Comparison of ENCODE assay signal across 8 cellular contexts in genomic region chr5:5492087-5492933, GRCh38.
DNase-seq lines count a peak whose midpoint lies in the region; ATAC-seq and TF ChIP-seq lines count a peak whose summit lies in the region.

No MANE protein-coding gene starts in this region.

- no peaks in the 10 kb centered on the region for H4K20me1 ChIP-seq in BLaER1

- no peaks in the 10 kb centered on the region for H3K27me3 ChIP-seq in BLaER1

- peak overlapping the region; percentile 46 for H3K4me3 Mint-ChIP-seq in activated T-helper 17 cell treated with anti-CD3 and anti-CD28 coated beads, Interleukin-2, amount 50 U/mL, for 72 hours

- H3K4me3 ChIP-seq in BLaER1 = no peak overlapping the region

- no peaks in the 10 kb centered on the region for H3K9me3 ChIP-seq in BLaER1

- no peaks in the 10 kb centered on the region for H3K27me3 Mint-ChIP-seq in activated T-helper 17 cell treated with anti-CD3 and anti-CD28 coated beads, Interleukin-2, amount 50 U/mL, for 72 hours

- H3K9ac ChIP-seq in BLaER1 = no peak overlapping the region

- peak overlapping the region; percentile 57 for H3K4me2 ChIP-seq in BLaER1

- no peak for TF ChIP-seq POLR2A in GM18505 (IDR thresholded peaks at IDR 0.05; ENCODE audit: borderline replicate concordance, extremely low read depth, insufficient read depth, insufficient read length)

- no peak overlapping the region for H3K27ac ChIP-seq in BLaER1

- peaks cover 7% of the 10 kb centered on the region for H3K4me1 Mint-ChIP-seq in activated T-helper 17 cell treated with anti-CD3 and anti-CD28 coated beads, Interleukin-2, amount 50 U/mL, for 72 hours

- H3K36me3 ChIP-seq in BLaER1 = peaks cover 32% of the 10 kb centered on the region

- H3K27ac Mint-ChIP-seq in activated T-helper 17 cell treated with anti-CD3 and anti-CD28 coated beads, Interleukin-2, amount 50 U/mL, for 72 hours = peak overlapping the region; percentile 89

- peaks cover 9% of the 10 kb centered on the region for H3K4me1 ChIP-seq in BLaER1

- H3K36me3 Mint-ChIP-seq in activated T-helper 17 cell treated with anti-CD3 and anti-CD28 coated beads, Interleukin-2, amount 50 U/mL, for 72 hours (ENCODE audit: low read depth) = peaks cover 35% of the 10 kb centered on the region

- ATAC-seq in GM18505 (IDR thresholded peaks at IDR 0.05; ENCODE audit: unreplicated experiment) = peak; percentile 50
- ATAC-seq in HG03469 (IDR thresholded peaks at IDR 0.05; ENCODE audit: unreplicated experiment) = peak; percentile 53
- ATAC-seq in activated T-helper 17 cell treated with anti-CD3 and anti-CD28 coated beads, Interleukin-2, amount 50 U/mL, for 72 hours (replicated peaks) = peak; percentile 43
- ATAC-seq in HG03457 (IDR thresholded peaks at IDR 0.05; ENCODE audit: unreplicated experiment) = no peak

- DNase-seq in NCI-H748 (lab: John Stamatoyannopoulos, UW; ENCODE audit: unreplicated experiment) (peak; percentile 87), glomerular endothelial cell (ENCODE audit: extremely low read depth, low read depth, low spot score) (peak; percentile 37), retina (peak; percentile 57)

- H3K9me3 Mint-ChIP-seq in activated T-helper 17 cell treated with anti-CD3 and anti-CD28 coated beads, Interleukin-2, amount 50 U/mL, for 72 hours = no peaks in the 10 kb centered on the region

Comparison
In these comparisons a context has a peak if more than half of its experiments do, and no peak if none do; other contexts are left out.
1. DNase-seq: peak in every context shown above with its lines; median percentile 87 in NCI-H748; 57 in retina; 37 in glomerular endothelial cell.